In genomic region chr10:47020491-47020890, GRCh38 we compare ENCODE assay signal across 15 cellular contexts.
DNase-seq lines count a peak whose midpoint lies in the region; TF ChIP-seq lines count a peak whose summit lies in the region.
"Had no signal": no experiment of that assay in that cellular context is flagged by ENCODE, and none has a peak within 500 bp of the region (broad histone marks: within the 10 kb centered on the region; RNA-seq: fewer than 3 reads in every experiment).

No MANE protein-coding gene starts in this region.

- DNase-seq in GM03348 (ENCODE audit: low spot score) (peak; percentile 92), NB4 (ENCODE audit: low read depth) (peak; percentile 50), cardiac fibroblast (ENCODE audit: low read depth in 2 of 2) (peak; percentile 10 to 22), osteoblast (ENCODE audit: insufficient read length, low spot score, missing footprints) (no peak), NCI-H1694 treated with DMSO at 0.1 percent for 48 hours (lab: John Stamatoyannopoulos, UW) (no peak), substantia nigra (lab: John Stamatoyannopoulos, UW) (no peak), NCI-H128 (lab: John Stamatoyannopoulos, UW; ENCODE audit: unreplicated experiment) (no peak)
- DNase-seq: Caco-2, colonic mucosa, gastrocnemius medialis, GOT3, NCI-H1930, nephron progenitor cell, thyroid gland had no signal

- no peak for TF ChIP-seq CTCF in NB4 (IDR thresholded peaks at IDR 0.05; ENCODE audit: low read depth, low read length)
- no peak for TF ChIP-seq CTCF in cardiac fibroblast (IDR thresholded peaks at IDR 0.05; ENCODE audit: low read depth, low read length)
- TF ChIP-seq CTCF in osteoblast (IDR thresholded peaks at IDR 0.05; ENCODE audit: extremely low read depth, low read depth, low read length): no peak

- H3K36me3 ChIP-seq in osteoblast (ENCODE audit: insufficient read depth, low read length): no peaks in the 10 kb centered on the region
- H3K36me3 ChIP-seq: colonic mucosa, gastrocnemius medialis, thyroid gland had no signal

- no peaks in the 10 kb centered on the region for H4K20me1 ChIP-seq in osteoblast (ENCODE audit: insufficient read depth, low read length)

- no peak overlapping the region for H3K4me2 ChIP-seq in osteoblast (ENCODE audit: insufficient read depth, low read length)

- H3K9me3 ChIP-seq in osteoblast (ENCODE audit: low read depth, low read length): no peaks in the 10 kb centered on the region
- H3K9me3 ChIP-seq: Caco-2, colonic mucosa, gastrocnemius medialis, thyroid gland had no signal

- H3K27ac ChIP-seq in osteoblast (ENCODE audit: low read depth, low read length) (no peak overlapping the region), substantia nigra (ENCODE audit: low read depth, low read length, poor library complexity, severe bottlenecking) (no peak overlapping the region)
- H3K27ac ChIP-seq: colonic mucosa, gastrocnemius medialis had no signal

- TF ChIP-seq POLR2A in NB4 (IDR thresholded peaks at IDR 0.05; ENCODE audit: extremely low read depth, insufficient read length): no peak

- H3K27me3 ChIP-seq in osteoblast (ENCODE audit: insufficient read depth, low read length): peaks cover 2% of the 10 kb centered on the region
- H3K27me3 ChIP-seq: colonic mucosa, gastrocnemius medialis, thyroid gland had no signal

- H3K4me3 ChIP-seq in NB4 (ENCODE audit: low read depth, low read length) (no peak overlapping the region), cardiac fibroblast (replicated peaks in 1 of 2; ENCODE audit: low read depth in 2 of 2, low read length in 2 of 2) (no peak overlapping the region), osteoblast (ENCODE audit: insufficient read depth, low read length) (no peak overlapping the region)
- H3K4me3 ChIP-seq: colonic mucosa, gastrocnemius medialis, skin epidermis, thyroid gland had no signal

- H3K4me1 ChIP-seq in osteoblast (ENCODE audit: insufficient read depth, low read length): peaks cover 4% of the 10 kb centered on the region
- H3K4me1 ChIP-seq: Caco-2, colonic mucosa, gastrocnemius medialis, thyroid gland had no signal

- no peaks in the 10 kb centered on the region for H3K79me2 ChIP-seq in osteoblast (ENCODE audit: insufficient read depth, low read length)

- H2AFZ ChIP-seq in osteoblast (ENCODE audit: low read length): peak overlapping the region; percentile 54

Comparison
In these comparisons a context has a peak if more than half of its experiments do, and no peak if none do; other contexts are left out.
1. DNase-seq: peak in GM03348 (single experiment), NB4 (single experiment) and cardiac fibroblast (2 of 2); none in osteoblast (single experiment), NCI-H1694 treated with DMSO at 0.1 percent for 48 hours (single experiment), substantia nigra (0 of 49) and NCI-H128 (single experiment).